13 cellular contexts compared by ENCODE assay signal in genomic region chr3:172044833-172045585, GRCh38. TPM values are rescaled to one million over a fixed set of nuclear protein-coding genes. Genes with fewer than 3 reads are reported as not detected.
DNase-seq lines count a peak whose midpoint lies in the region; ATAC-seq, FAIRE-seq and TF ChIP-seq lines count a peak whose summit lies in the region.
"Had no signal": no experiment of that assay in that cellular context is flagged by ENCODE, and none has a peak within 500 bp of the region (broad histone marks: within the 10 kb centered on the region; RNA-seq: fewer than 3 reads in every experiment).

No MANE protein-coding gene starts in this region.

- TF ChIP-seq CTCF in RWPE2 (IDR thresholded peaks at IDR 0.05; ENCODE audit: poor library complexity, severe bottlenecking): no peak
- no peak for TF ChIP-seq CTCF in fibroblast of the aortic adventitia (IDR thresholded peaks at IDR 0.05; ENCODE audit: insufficient read depth, low read length)

- FAIRE-seq in H54 (lab: Jason Lieb, UNC): peak; percentile 57
- FAIRE-seq: HTR-8/SVneo had no signal

- ATAC-seq in RWPE2 (ENCODE audit: low read depth): 0 out of 3 replicates have a peak, but pooled peaks have one; percentile 5

- H3K9me3 ChIP-seq in RWPE2 (ENCODE audit: severe bottlenecking): no peaks in the 10 kb centered on the region
- H3K9me3 ChIP-seq: right lobe of liver had no signal

- H3K27me3 ChIP-seq in RWPE2 (ENCODE audit: insufficient read depth, poor library complexity, severe bottlenecking): no peaks in the 10 kb centered on the region
- H3K27me3 ChIP-seq: right lobe of liver had no signal

- DNase-seq in H54 (ENCODE audit: insufficient read length, low spot score) (no peak), RWPE2 (ENCODE audit: low spot score) (no peak), fibroblast of the aortic adventitia (ENCODE audit: low read depth) (peak; percentile 35), renal cortical epithelial cell (ENCODE audit: low read depth) (peak; percentile 45), NCI-H1417 (lab: John Stamatoyannopoulos, UW) (no peak), Ammon's horn (ENCODE audit: low spot score) (no peak)
- DNase-seq in stimulated activated naive CD4-positive, alpha-beta T cell treated with Interleukin-2 at 50 U/mL for 16 hours (lab: John Stamatoyannopoulos, UW): no peak
- DNase-seq: activated CD4-positive, alpha-beta T cell treated with anti-CD3 and anti-CD28 coated beads, Interleukin-2, amount 10 ng/mL, durations not matched to agents 7 days and 5 days; activated gamma-delta T cell treated with Interleukin-2 at 50 U/mL for 16 hours; central memory CD4-positive, alpha-beta T cell; NCI-H1092; right lobe of liver had no signal

- no peak overlapping the region for H3K27ac ChIP-seq in RWPE2 (ENCODE audit: poor library complexity, severe bottlenecking)

- H3K4me3 ChIP-seq in RWPE2 (ENCODE audit: severe bottlenecking) (no peak overlapping the region), fibroblast of the aortic adventitia (ENCODE audit: low read depth, low read length) (peak overlapping the region; percentile 23)
- H3K4me3 ChIP-seq: right lobe of liver had no signal

- peaks cover 80% of the 10 kb centered on the region for H3K36me3 ChIP-seq in RWPE2 (ENCODE audit: low read depth)

- TF ChIP-seq POLR2A in H54 (IDR thresholded peaks at IDR 0.05; ENCODE audit: low read depth, low read length): no peak

- peaks cover 44% of the 10 kb centered on the region for H3K4me1 ChIP-seq in RWPE2 (ENCODE audit: insufficient read depth, poor library complexity, severe bottlenecking)

RNA-seq across cellular contexts. Expression of gene FNDC3B, which starts 5.6 kb away (rescaled TPM):
- 53.0 and 139 TPM in 2 replicates for total RNA-seq in fibroblast of the aortic adventitia (ENCODE audit: low replicate concordance)
- 87.2 and 220 TPM in 2 replicates for total RNA-seq in renal cortical epithelial cell

Comparison
In these comparisons a context has a peak if more than half of its experiments do, and no peak if none do; other contexts are left out.
1. DNase-seq: peak in fibroblast of the aortic adventitia (single experiment) and renal cortical epithelial cell (single experiment); none in H54 (single experiment), RWPE2 (single experiment), stimulated activated naive CD4-positive, alpha-beta T cell treated with Interleukin-2 at 50 U/mL for 16 hours (single experiment), NCI-H1417 (0 of 3) and Ammon's horn (single experiment).